In the genomic region with DNA sequence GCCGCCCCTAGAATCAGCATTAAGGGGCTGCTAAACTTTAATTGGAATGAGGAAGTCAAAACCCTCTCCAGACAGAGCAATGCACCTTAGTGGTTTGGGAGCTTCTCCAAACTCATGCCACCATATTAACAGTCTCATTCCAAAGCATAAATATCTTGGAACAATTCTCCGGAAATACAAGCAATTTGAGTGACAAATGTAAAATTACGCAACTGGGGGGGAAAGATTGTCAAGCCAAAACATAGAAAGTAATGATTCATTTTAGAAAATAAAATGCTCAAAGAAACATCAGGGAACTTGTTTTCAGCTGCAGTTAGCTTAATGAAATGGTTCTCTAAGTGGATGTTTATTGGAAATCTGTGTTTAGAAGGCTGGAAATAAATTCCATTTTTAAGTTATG, we compare ENCODE assay signal across 2 cellular contexts.
TF ChIP-seq lines count a peak whose summit lies in the region.

No MANE protein-coding gene starts in this region.

TF ChIP-seq in IMR-90, 13 proteins besides CTCF, POLR2A, EP300 and RAD21:
- TF ChIP-seq SMC3 (IDR thresholded peaks at IDR 0.05; ENCODE audit: low read depth, low read length) (no peak), CEBPB (IDR thresholded peaks at IDR 0.05; ENCODE audit: low read depth, low read length) (peak; percentile 77)

TF ChIP-seq in H1, 55 proteins besides CTCF, POLR2A, EP300 and RAD21:
- TF ChIP-seq JUN (IDR thresholded peaks at IDR 0.05; ENCODE audit: low read depth, low read length) (no peak), CEBPB (IDR thresholded peaks at IDR 0.05; ENCODE audit: low read depth, low read length) (0 out of 2 replicates have a peak, but pooled peaks have one; percentile 34)
